Comparison of ENCODE assay signal across 1 cellular context in the genomic region with DNA sequence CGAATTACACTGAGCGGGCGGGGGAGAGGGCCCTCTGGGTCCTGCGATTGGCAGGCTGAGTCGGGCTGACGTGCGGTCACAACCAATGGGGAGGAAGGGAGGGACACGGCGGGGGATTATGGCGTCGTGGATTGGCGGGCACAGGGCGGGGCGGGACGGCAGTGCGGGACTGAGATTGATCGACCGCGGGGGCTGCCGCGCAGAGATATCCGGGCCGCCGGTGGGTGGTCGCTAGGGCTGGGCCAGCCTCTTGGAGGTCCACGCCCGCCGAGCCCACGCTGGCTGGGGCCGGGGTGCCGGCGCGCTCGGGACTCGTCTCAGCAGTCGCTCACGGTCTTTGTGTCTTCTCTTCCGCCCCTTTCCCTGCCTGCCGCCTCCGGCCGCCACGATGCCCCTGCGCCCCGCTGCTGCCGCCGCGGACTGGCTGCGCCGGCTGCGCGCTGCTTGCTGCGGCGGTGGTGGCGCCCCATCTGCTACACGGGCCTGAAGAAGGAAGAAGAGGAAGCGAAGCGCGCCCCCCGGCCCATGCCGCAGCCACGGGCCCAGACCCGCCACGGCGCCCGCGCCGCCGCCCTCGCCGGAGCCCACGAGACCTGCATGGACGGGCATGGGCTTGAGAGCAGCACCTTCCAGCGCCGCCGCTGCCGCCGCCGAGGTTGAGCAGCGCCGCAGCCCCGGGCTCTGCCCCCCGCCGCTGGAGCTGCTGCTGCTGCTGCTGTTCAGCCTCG.
TF ChIP-seq lines count a peak whose summit lies in the region.

A gene with protein sequence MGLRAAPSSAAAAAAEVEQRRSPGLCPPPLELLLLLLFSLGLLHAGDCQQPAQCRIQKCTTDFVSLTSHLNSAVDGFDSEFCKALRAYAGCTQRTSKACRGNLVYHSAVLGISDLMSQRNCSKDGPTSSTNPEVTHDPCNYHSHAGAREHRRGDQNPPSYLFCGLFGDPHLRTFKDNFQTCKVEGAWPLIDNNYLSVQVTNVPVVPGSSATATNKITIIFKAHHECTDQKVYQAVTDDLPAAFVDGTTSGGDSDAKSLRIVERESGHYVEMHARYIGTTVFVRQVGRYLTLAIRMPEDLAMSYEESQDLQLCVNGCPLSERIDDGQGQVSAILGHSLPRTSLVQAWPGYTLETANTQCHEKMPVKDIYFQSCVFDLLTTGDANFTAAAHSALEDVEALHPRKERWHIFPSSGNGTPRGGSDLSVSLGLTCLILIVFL (plus strand): TSS at position 200 of the 728 bp plus-strand sequence. CDS start 408 bp downstream, at position 608.

TF ChIP-seq in HepG2, 621 proteins besides CTCF, POLR2A, EP300 and RAD21 (continued from another document and continues in another):
- TF ChIP-seq, protein P1, sequence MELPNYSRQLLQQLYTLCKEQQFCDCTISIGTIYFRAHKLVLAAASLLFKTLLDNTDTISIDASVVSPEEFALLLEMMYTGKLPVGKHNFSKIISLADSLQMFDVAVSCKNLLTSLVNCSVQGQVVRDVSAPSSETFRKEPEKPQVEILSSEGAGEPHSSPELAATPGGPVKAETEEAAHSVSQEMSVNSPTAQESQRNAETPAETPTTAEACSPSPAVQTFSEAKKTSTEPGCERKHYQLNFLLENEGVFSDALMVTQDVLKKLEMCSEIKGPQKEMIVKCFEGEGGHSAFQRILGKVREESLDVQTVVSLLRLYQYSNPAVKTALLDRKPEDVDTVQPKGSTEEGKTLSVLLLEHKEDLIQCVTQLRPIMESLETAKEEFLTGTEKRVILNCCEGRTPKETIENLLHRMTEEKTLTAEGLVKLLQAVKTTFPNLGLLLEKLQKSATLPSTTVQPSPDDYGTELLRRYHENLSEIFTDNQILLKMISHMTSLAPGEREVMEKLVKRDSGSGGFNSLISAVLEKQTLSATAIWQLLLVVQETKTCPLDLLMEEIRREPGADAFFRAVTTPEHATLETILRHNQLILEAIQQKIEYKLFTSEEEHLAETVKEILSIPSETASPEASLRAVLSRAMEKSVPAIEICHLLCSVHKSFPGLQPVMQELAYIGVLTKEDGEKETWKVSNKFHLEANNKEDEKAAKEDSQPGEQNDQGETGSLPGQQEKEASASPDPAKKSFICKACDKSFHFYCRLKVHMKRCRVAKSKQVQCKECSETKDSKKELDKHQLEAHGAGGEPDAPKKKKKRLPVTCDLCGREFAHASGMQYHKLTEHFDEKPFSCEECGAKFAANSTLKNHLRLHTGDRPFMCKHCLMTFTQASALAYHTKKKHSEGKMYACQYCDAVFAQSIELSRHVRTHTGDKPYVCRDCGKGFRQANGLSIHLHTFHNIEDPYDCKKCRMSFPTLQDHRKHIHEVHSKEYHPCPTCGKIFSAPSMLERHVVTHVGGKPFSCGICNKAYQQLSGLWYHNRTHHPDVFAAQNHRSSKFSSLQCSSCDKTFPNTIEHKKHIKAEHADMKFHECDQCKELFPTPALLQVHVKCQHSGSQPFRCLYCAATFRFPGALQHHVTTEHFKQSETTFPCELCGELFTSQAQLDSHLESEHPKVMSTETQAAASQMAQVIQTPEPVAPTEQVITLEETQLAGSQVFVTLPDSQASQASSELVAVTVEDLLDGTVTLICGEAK (IDR thresholded peaks at IDR 0.05): no peak
- TF ChIP-seq, protein P1 (CRISPR knock-in tag; IDR thresholded peaks at IDR 0.05): 0 out of 2 replicates have a peak, but pooled peaks have one; percentile 13
- TF ChIP-seq KDM4B (CRISPR knock-in tag; IDR thresholded peaks at IDR 0.05): no peak
- TF ChIP-seq MLLT10 (CRISPR knock-in tag; IDR thresholded peaks at IDR 0.05): no peak
- no peak for TF ChIP-seq SOX6 (IDR thresholded peaks at IDR 0.05)
- TF ChIP-seq SOX6 (CRISPR knock-in tag; IDR thresholded peaks at IDR 0.05): peak; percentile 40; the same call in 1 of the 2 replicates
- TF ChIP-seq MXD4 (CRISPR knock-in tag; IDR thresholded peaks at IDR 0.05): peak; percentile 39; the same call in 1 of the 2 replicates
- TF ChIP-seq, protein P2, sequence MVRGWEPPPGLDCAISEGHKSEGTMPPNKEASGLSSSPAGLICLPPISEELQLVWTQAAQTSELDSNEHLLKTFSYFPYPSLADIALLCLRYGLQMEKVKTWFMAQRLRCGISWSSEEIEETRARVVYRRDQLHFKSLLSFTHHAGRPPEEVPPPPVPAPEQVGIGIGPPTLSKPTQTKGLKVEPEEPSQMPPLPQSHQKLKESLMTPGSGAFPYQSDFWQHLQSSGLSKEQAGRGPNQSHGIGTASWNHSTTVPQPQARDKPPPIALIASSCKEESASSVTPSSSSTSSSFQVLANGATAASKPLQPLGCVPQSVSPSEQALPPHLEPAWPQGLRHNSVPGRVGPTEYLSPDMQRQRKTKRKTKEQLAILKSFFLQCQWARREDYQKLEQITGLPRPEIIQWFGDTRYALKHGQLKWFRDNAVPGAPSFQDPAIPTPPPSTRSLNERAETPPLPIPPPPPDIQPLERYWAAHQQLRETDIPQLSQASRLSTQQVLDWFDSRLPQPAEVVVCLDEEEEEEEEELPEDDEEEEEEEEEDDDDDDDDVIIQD (CRISPR knock-in tag; IDR thresholded peaks at IDR 0.05; ENCODE audit: low read depth): no peak; the same call in 1 of the 2 replicates
- TF ChIP-seq SAP130 (CRISPR knock-in tag; IDR thresholded peaks at IDR 0.05; ENCODE audit: low read depth): no peak
- TF ChIP-seq ZNF441 (CRISPR knock-in tag; IDR thresholded peaks at IDR 0.05; ENCODE audit: borderline replicate concordance): peak; percentile 26; the same call in 1 of the 2 replicates
- peak; percentile 86 for TF ChIP-seq ZBTB7B (CRISPR knock-in tag; IDR thresholded peaks at IDR 0.05)
- TF ChIP-seq MEF2D (CRISPR knock-in tag; IDR thresholded peaks at IDR 0.05): no peak; the same call in 1 of the 2 replicates
- TF ChIP-seq ZEB1 (IDR thresholded peaks at IDR 0.05; ENCODE audit: insufficient replicate concordance, low read depth): no peak
- TF ChIP-seq ZNF160 (CRISPR knock-in tag; IDR thresholded peaks at IDR 0.05): peak; percentile 10
- peak; percentile 61 for TF ChIP-seq ASH2L (IDR thresholded peaks at IDR 0.05; ENCODE audit: insufficient read length, low read depth, low read length)
- TF ChIP-seq ZFP82 (CRISPR knock-in tag; IDR thresholded peaks at IDR 0.05; ENCODE audit: borderline replicate concordance): 0 out of 2 replicates have a peak, but pooled peaks have one; percentile 88
- TF ChIP-seq ZNF777 (CRISPR knock-in tag; IDR thresholded peaks at IDR 0.05): peak; percentile 92
- peak; percentile 47 for TF ChIP-seq HDAC2 (CRISPR knock-in tag; IDR thresholded peaks at IDR 0.05)
- TF ChIP-seq ZNF768 (CRISPR knock-in tag; IDR thresholded peaks at IDR 0.05): peak; percentile 20; the same call in 1 of the 2 replicates
- TF ChIP-seq, protein P3, sequence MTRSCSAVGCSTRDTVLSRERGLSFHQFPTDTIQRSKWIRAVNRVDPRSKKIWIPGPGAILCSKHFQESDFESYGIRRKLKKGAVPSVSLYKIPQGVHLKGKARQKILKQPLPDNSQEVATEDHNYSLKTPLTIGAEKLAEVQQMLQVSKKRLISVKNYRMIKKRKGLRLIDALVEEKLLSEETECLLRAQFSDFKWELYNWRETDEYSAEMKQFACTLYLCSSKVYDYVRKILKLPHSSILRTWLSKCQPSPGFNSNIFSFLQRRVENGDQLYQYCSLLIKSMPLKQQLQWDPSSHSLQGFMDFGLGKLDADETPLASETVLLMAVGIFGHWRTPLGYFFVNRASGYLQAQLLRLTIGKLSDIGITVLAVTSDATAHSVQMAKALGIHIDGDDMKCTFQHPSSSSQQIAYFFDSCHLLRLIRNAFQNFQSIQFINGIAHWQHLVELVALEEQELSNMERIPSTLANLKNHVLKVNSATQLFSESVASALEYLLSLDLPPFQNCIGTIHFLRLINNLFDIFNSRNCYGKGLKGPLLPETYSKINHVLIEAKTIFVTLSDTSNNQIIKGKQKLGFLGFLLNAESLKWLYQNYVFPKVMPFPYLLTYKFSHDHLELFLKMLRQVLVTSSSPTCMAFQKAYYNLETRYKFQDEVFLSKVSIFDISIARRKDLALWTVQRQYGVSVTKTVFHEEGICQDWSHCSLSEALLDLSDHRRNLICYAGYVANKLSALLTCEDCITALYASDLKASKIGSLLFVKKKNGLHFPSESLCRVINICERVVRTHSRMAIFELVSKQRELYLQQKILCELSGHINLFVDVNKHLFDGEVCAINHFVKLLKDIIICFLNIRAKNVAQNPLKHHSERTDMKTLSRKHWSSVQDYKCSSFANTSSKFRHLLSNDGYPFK (CRISPR knock-in tag; IDR thresholded peaks at IDR 0.05; ENCODE audit: borderline replicate concordance): no peak
- no peak for TF ChIP-seq TCF12 (IDR thresholded peaks at IDR 0.05)
- 0 out of 2 replicates have a peak, but pooled peaks have one; percentile 21 for TF ChIP-seq TCF12 (CRISPR knock-in tag; IDR thresholded peaks at IDR 0.05)
- peak; percentile 57; the same call in 1 of the 2 replicates for TF ChIP-seq ZNF530 (CRISPR knock-in tag; IDR thresholded peaks at IDR 0.05; ENCODE audit: low read depth)
- no peak for TF ChIP-seq ZNF263 (CRISPR knock-in tag; IDR thresholded peaks at IDR 0.05)
- peak; percentile 51 for TF ChIP-seq ZNF883 (CRISPR knock-in tag; IDR thresholded peaks at IDR 0.05; ENCODE audit: not compliant biosample characterization)
- no peak; the same call in 1 of the 2 replicates for TF ChIP-seq MED1 (CRISPR knock-in tag; IDR thresholded peaks at IDR 0.05)
- no peak for TF ChIP-seq ZNF558 (CRISPR knock-in tag; IDR thresholded peaks at IDR 0.05; ENCODE audit: borderline replicate concordance)
- TF ChIP-seq, protein P4, sequence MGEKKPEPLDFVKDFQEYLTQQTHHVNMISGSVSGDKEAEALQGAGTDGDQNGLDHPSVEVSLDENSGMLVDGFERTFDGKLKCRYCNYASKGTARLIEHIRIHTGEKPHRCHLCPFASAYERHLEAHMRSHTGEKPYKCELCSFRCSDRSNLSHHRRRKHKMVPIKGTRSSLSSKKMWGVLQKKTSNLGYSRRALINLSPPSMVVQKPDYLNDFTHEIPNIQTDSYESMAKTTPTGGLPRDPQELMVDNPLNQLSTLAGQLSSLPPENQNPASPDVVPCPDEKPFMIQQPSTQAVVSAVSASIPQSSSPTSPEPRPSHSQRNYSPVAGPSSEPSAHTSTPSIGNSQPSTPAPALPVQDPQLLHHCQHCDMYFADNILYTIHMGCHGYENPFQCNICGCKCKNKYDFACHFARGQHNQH (CRISPR knock-in tag; IDR thresholded peaks at IDR 0.05): no peak
- peak; percentile 24; the same call in 1 of the 2 replicates for TF ChIP-seq TOPORS (CRISPR knock-in tag; IDR thresholded peaks at IDR 0.05)
- no peak for TF ChIP-seq ZNF432 (CRISPR knock-in tag; IDR thresholded peaks at IDR 0.05; ENCODE audit: borderline replicate concordance)
- TF ChIP-seq MEIS2 (CRISPR knock-in tag; IDR thresholded peaks at IDR 0.05): peak; percentile 31; the same call in 1 of the 2 replicates
- no peak; the same call in 1 of the 2 replicates for TF ChIP-seq ZNF333 (CRISPR knock-in tag; IDR thresholded peaks at IDR 0.05; ENCODE audit: borderline replicate concordance)
- no peak for TF ChIP-seq CENPX (CRISPR knock-in tag; IDR thresholded peaks at IDR 0.05)
- TF ChIP-seq ZNF773 (CRISPR knock-in tag; IDR thresholded peaks at IDR 0.05; ENCODE audit: borderline replicate concordance): no peak
- TF ChIP-seq SMARCE1 (IDR thresholded peaks at IDR 0.05; ENCODE audit: borderline replicate concordance): no peak
- TF ChIP-seq THAP11 (CRISPR knock-in tag; IDR thresholded peaks at IDR 0.05): peak; percentile 34; the same call in 1 of the 2 replicates
- TF ChIP-seq ZNF34 (CRISPR knock-in tag; IDR thresholded peaks at IDR 0.05; ENCODE audit: borderline replicate concordance): 0 out of 2 replicates have a peak, but pooled peaks have one; percentile 24
- TF ChIP-seq TAF1 (CRISPR knock-in tag; IDR thresholded peaks at IDR 0.05): peak; percentile 54
- peak; percentile 73 for TF ChIP-seq FOXC1 (CRISPR knock-in tag; IDR thresholded peaks at IDR 0.05; ENCODE audit: borderline replicate concordance)
